Comparison of ENCODE assay signal across 29 cellular contexts in the genomic region with DNA sequence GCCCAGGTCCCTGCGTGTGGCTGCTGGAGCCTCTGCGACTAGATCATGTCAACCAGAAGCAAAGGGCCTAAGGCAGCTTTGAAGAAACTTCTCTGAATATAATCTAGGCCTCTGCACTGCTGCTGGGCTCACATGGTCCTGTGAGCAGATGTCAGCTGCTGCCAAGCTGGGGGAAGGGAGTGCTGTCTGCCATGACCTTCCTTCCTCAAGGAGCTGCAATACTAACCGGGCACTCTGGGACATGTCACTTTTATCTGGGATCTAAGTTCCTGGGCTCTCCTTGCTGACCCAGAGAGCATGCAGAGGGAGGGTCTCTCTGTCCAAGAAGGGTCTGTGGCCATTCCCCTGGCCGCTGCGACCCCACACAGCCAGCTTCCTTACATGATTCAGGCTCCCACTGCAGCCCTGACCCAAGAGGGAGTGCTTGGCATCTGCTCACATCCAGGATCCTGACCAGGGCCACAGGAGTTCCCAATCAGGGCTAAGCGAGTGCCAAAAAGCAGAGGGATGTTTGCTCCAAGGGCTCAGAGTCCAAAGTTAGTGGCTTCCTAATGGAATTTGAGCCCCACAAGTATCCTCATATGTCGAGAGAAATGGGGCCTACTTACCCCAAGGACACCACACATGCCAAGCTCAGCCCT.
A peak's percentile ranks its signal among the peaks of the same experiment; 100 is the strongest.
DNase-seq lines count a peak whose midpoint lies in the region; ATAC-seq, FAIRE-seq and TF ChIP-seq lines count a peak whose summit lies in the region.
"Had no signal": no experiment of that assay in that cellular context is flagged by ENCODE, and none has a peak within 500 bp of the region (broad histone marks: within the 10 kb centered on the region; RNA-seq: fewer than 3 reads in every experiment).

No MANE protein-coding gene starts in this region.

- no peaks in the 10 kb centered on the region for H3K27me3 ChIP-seq in psoas muscle (ENCODE audit: insufficient read depth in 3 of 3, low read length in 2 of 3)
- H3K27me3 ChIP-seq: dorsolateral prefrontal cortex, suprapubic skin had no signal

- H3K9me3 ChIP-seq in psoas muscle = no peaks in the 10 kb centered on the region
- H3K9me3 ChIP-seq: suprapubic skin had no signal

- DNase-seq in Right ventricle myocardium inferior (ENCODE audit: missing footprints) = peak; percentile 72
- no peak for DNase-seq in cardiac septum (ENCODE audit: low spot score)
- DNase-seq in left lobe of liver (ENCODE audit: low spot score) = peak; percentile 73
- DNase-seq in psoas muscle = no peak
- no peak for DNase-seq in pons (ENCODE audit: low spot score)
- no peak for DNase-seq in HTR-8/SVneo (ENCODE audit: insufficient read length, low spot score)
- DNase-seq in NCI-H1048 (lab: John Stamatoyannopoulos, UW) = no peak
- DNase-seq: 8988T; activated CD4-positive, alpha-beta memory T cell treated with anti-CD3 and anti-CD28 coated beads for 36 hours; activated CD4-positive, alpha-beta T cell treated with anti-CD3 and anti-CD28 coated beads for 1 hour; activated naive CD4-positive, alpha-beta T cell treated with Interleukin-2 at 50 U/mL for 16 hours; DMS79 treated with DMSO at 0.1 percent for 48 hours; dorsolateral prefrontal cortex; foreskin melanocyte; GDM1; GOT3; HFFc6; kidney glomerular epithelial cell; NCI-H1092; NCI-H187 treated with DMSO at 0.1 percent for 48 hours; NCI-H2171 treated with DMSO at 0.1 percent for 48 hours; PC-3; stimulated activated naive B cell treated with anti-CD40 and anti-IgM and Interleukin-4, amounts not matched to agents 10 μg/mL and 1 μg/mL and 100 μg/mL, for 72 hours had no signal

- peaks cover 0 to 100% of the 10 kb centered on the region in 2 donors for H3K36me3 ChIP-seq in psoas muscle (ENCODE audit: insufficient read depth in 1 of 2, low read depth in 1 of 2)
- H3K36me3 ChIP-seq: suprapubic skin had no signal

- TF ChIP-seq CTCF in psoas muscle (IDR thresholded peaks at IDR 0.05) = no peak

- ATAC-seq in Right ventricle myocardium inferior = peak; percentile 69
- ATAC-seq in left lobe of liver = peak; percentile 92
- peak; percentile 34 to 73 (median 49) for ATAC-seq in psoas muscle
- ATAC-seq in GM18861 (IDR thresholded peaks at IDR 0.05; ENCODE audit: unreplicated experiment) = no peak
- ATAC-seq: K562; PC-3; SK-N-SH treated with all-trans-retinoic acid at 6 μM for 48 hours; stimulated activated naive B cell treated with anti-CD40 and anti-IgM and Interleukin-4, amounts not matched to agents 10 μg/mL and 1 μg/mL and 100 μg/mL, for 72 hours had no signal

- H3K4me1 ChIP-seq in psoas muscle = peaks cover 8% of the 10 kb centered on the region
- H3K4me1 ChIP-seq: suprapubic skin had no signal

- intact Hi-C loops in Right ventricle myocardium inferior (cut with DNase I) = no loop called here
- intact Hi-C loops in cardiac septum (cut with DNase I) = no loop called here
- intact Hi-C loops in psoas muscle (cut with DNase I) = no loop called here

- H3K27ac ChIP-seq in psoas muscle = peak overlapping the region; percentile 19
- H3K27ac ChIP-seq: dorsolateral prefrontal cortex, skin epidermis, suprapubic skin had no signal

- H3K4me3 ChIP-seq in psoas muscle = no peak overlapping the region
- H3K4me3 ChIP-seq: dorsolateral prefrontal cortex, K562, skin epidermis, suprapubic skin had no signal

- whole genome bisulfite sequencing in psoas muscle, 3 donors = 34 to 62% (median 57%) methylated on average over 7 of the region's 7 CpGs

- no peak for FAIRE-seq in HTR-8/SVneo (lab: Jason Lieb, UNC)
- FAIRE-seq: endometrium, K562 had no signal

Comparison
In these comparisons a context has a peak if more than half of its experiments do, and no peak if none do; other contexts are left out.
1. DNase-seq: peak in Right ventricle myocardium inferior (single experiment) and left lobe of liver (single experiment); none in cardiac septum (single experiment), psoas muscle (0 of 2), pons (single experiment), HTR-8/SVneo (single experiment) and NCI-H1048 (single experiment).